In the genomic region with DNA sequence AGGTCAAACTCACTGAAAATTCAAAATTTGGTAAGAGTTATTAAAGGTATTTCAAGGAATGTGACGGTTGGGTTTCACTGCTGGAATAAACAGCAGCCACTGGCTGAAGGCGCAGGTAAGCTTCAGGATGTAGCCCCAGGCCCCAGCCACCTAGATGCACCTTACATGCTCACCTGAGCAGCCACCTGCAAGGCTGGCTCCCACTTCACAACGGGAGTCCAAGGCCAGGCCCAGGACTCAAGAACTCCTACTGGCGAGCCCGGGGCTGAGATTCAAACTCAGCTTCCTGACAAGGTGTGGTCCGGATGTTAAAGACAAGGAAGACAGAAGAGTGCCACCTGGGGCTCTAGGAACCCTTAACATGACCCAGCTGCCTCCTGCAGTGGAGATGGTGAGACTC, we compare ENCODE assay signal across 13 cellular contexts.
DNase-seq lines count a peak whose midpoint lies in the region; ATAC-seq and TF ChIP-seq lines count a peak whose summit lies in the region.
"Had no signal": no experiment of that assay in that cellular context is flagged by ENCODE, and none has a peak within 500 bp of the region (broad histone marks: within the 10 kb centered on the region; RNA-seq: fewer than 3 reads in every experiment).

No MANE protein-coding gene starts in this region.

- 73 to 81% (median 76%) methylated on average over 6 of the region's 6 CpGs for WGBS in heart left ventricle, 4 donors
- 77% methylated on average over 6 of the region's 6 CpGs; no CpG with 5 or more reads in 1 of the 2 donors for WGBS in transverse colon (ENCODE audit: low coverage in 1 of 2), 2 donors

- ATAC-seq in heart left ventricle (no peak), Right ventricle myocardium superior (ENCODE audit: poor library complexity) (no peak), HG03460 (IDR thresholded peaks at IDR 0.05; ENCODE audit: unreplicated experiment) (no peak)
- ATAC-seq: activated T-cell treated with anti-CD3 and anti-CD28 coated beads, Interleukin-2, amount 50 U/mL, for 72 hours had no signal

- H3K4me3 ChIP-seq in heart left ventricle = no peak overlapping the region
- H3K4me3 ChIP-seq in ascending aorta = no peak overlapping the region
- H3K4me3 ChIP-seq in mucosa of rectum (ENCODE audit: low read length in 2 of 2) = no peak overlapping the region
- no peak overlapping the region for H3K4me3 ChIP-seq in transverse colon
- H3K4me3 ChIP-seq: suprapubic skin had no signal

- intact Hi-C loops in heart left ventricle (cut with DNase I) = loop anchor here in 3 of 10 donors (5.0 to 10.0 kb wide), 4 partner anchors 65 to 100 kb away; a partner anchor contains a TSS
- intact Hi-C loops in Right ventricle myocardium superior (cut with DNase I) = no loop called here
- intact Hi-C loops in ascending aorta (cut with DNase I) = no loop called here
- intact Hi-C loops in transverse colon (cut with DNase I; ENCODE audit: low total_unique reads) = loop anchor here (10.0 kb wide), 1 partner anchor 77 kb away; a partner anchor contains a TSS

- H3K4me1 ChIP-seq in heart left ventricle (peaks cover 9 to 94% (median 70%) of the 10 kb centered on the region in 12 donors), ascending aorta (peaks cover 15 to 41% of the 10 kb centered on the region in 2 donors), mucosa of rectum (ENCODE audit: control insufficient read depth in 2 of 2, insufficient read depth in 2 of 2, low read length in 2 of 2) (peaks cover 57 to 67% of the 10 kb centered on the region in 2 donors), transverse colon (peaks cover 48 to 86% (median 59%) of the 10 kb centered on the region in 4 donors)

- H3K9me3 ChIP-seq in heart left ventricle (no peaks in the 10 kb centered on the region), ascending aorta (no peaks in the 10 kb centered on the region), mucosa of rectum (ENCODE audit: control insufficient read depth in 2 of 2, low read length in 2 of 2) (no peaks in the 10 kb centered on the region), transverse colon (no peaks in the 10 kb centered on the region)
- H3K9me3 ChIP-seq: suprapubic skin had no signal

- no peaks in the 10 kb centered on the region for H3K36me3 ChIP-seq in heart left ventricle
- no peaks in the 10 kb centered on the region for H3K36me3 ChIP-seq in ascending aorta
- no peaks in the 10 kb centered on the region for H3K36me3 ChIP-seq in mucosa of rectum (ENCODE audit: control insufficient read depth in 2 of 2, insufficient read depth in 2 of 2, low read length in 2 of 2)
- no peaks in the 10 kb centered on the region for H3K36me3 ChIP-seq in transverse colon
- H3K36me3 ChIP-seq: suprapubic skin had no signal

- DNase-seq in heart left ventricle (no peak), Right ventricle myocardium superior (no peak), ascending aorta (ENCODE audit: low spot score in 2 of 2) (no peak), transverse colon (no peak), D341Med (ENCODE audit: low spot score) (no peak), OCI-M2 (lab: John Stamatoyannopoulos, UW; ENCODE audit: unreplicated experiment) (no peak)
- DNase-seq: activated T-cell treated with anti-CD3 and anti-CD28 coated beads, Interleukin-2, amount 50 U/mL, for 72 hours; SHP77; stimulated activated CD4-positive, alpha-beta T cell treated with anti-CD3 and anti-CD28 coated beads, Interleukin-4, amount 100 ng/mL, for 4 hours had no signal

- TF ChIP-seq POLR2A in heart left ventricle (IDR thresholded peaks at IDR 0.05) = no peak
- TF ChIP-seq POLR2A in transverse colon (IDR thresholded peaks at IDR 0.05) = no peak

- H3K27me3 ChIP-seq in heart left ventricle (no peaks in the 10 kb centered on the region), ascending aorta (no peaks in the 10 kb centered on the region), mucosa of rectum (ENCODE audit: control insufficient read depth in 2 of 2, insufficient read depth in 2 of 2, low read length in 2 of 2) (no peaks in the 10 kb centered on the region), transverse colon (no peaks in the 10 kb centered on the region)
- H3K27me3 ChIP-seq: suprapubic skin had no signal

- H3K27ac ChIP-seq in heart left ventricle (peak overlapping the region in 11 of 12 donors; percentile 55 to 90 (median 72)), ascending aorta (peak overlapping the region; percentile 8 to 60), mucosa of rectum (ENCODE audit: low read depth in 2 of 2, low read length in 2 of 2) (peak overlapping the region; percentile 43 to 65), transverse colon (peak overlapping the region; percentile 47 to 89 (median 60))
- H3K27ac ChIP-seq: VCaP had no signal

- H3K9ac ChIP-seq in mucosa of rectum (ENCODE audit: low read depth in 1 of 2, low read length in 2 of 2) = no peak overlapping the region

- TF ChIP-seq EP300 in transverse colon (IDR thresholded peaks at IDR 0.05; ENCODE audit: low read depth) = no peak

- no peak for TF ChIP-seq CTCF in heart left ventricle (IDR thresholded peaks at IDR 0.05)
- no peak for TF ChIP-seq CTCF in ascending aorta (IDR thresholded peaks at IDR 0.05)
- no peak for TF ChIP-seq CTCF in transverse colon (IDR thresholded peaks at IDR 0.05)

- in situ Hi-C loops in transverse colon (cut with MboI; ENCODE audit: low pct_ligation_motif_present in 1 of 4, low pct_unique_long_range_greater_than_20kb in 1 of 4, low sequenced_read_pairs in 3 of 4) = no loop called here
